Comparison of ENCODE assay signal across 29 cellular contexts in the genomic region with DNA sequence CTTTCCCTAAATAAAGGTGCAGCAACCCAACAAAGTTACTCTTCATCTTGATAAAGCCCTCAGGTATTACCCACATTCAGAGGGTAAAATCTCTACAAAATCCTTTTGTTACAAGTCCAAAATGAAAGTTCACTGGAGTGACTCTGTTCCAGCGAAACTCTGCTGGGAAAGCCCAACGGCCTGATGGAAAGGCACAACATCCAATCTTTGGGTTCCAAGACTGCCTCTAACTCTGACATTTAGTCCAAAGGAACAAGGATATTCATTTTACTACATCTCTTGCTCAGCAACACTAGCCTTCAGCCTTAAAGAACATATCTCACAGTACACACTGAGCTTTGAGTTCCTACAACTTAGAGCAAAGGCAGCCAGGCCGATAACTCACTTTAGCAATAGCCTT. TPM values are rescaled to one million over a fixed set of nuclear protein-coding genes. Genes with fewer than 3 reads are reported as not detected.
DNase-seq lines count a peak whose midpoint lies in the region; ATAC-seq, FAIRE-seq and TF ChIP-seq lines count a peak whose summit lies in the region.
"Had no signal": no experiment of that assay in that cellular context is flagged by ENCODE, and none has a peak within 500 bp of the region (broad histone marks: within the 10 kb centered on the region; RNA-seq: fewer than 3 reads in every experiment).

No MANE protein-coding gene starts in this region.

- H3K9me3 ChIP-seq in Panc1 (ENCODE audit: control insufficient read depth, insufficient read depth, low read depth, low read length), result no peaks in the 10 kb centered on the region
- no peaks in the 10 kb centered on the region for H3K9me3 ChIP-seq in keratinocyte (ENCODE audit: control insufficient read depth, low read depth, low read length)
- H3K9me3 ChIP-seq: testis had no signal

- H3K4me1 Mint-ChIP-seq in stimulated activated effector memory CD8-positive, alpha-beta T cell treated with anti-CD3 and anti-CD28 coated beads, Interleukin-12 subunit alpha, Interleukin-12 subunit beta, amount 100 ng/mL, for 72 hours, result peaks cover 41% of the 10 kb centered on the region
- H3K4me1 Mint-ChIP-seq in stimulated activated naive B cell treated with anti-CD40 and anti-IgM and Interleukin-4, amounts not matched to agents 10 μg/mL and 1 μg/mL and 100 μg/mL, for 72 hours, result no peaks in the 10 kb centered on the region

- POLR2A ChIA-PET in Panc1 (lab: Charles Lee), result no interaction called here

- peaks cover 2 to 6% of the 10 kb centered on the region in 2 donors for H3K27me3 Mint-ChIP-seq in stimulated activated naive B cell treated with anti-CD40 and anti-IgM and Interleukin-4, amounts not matched to agents 10 μg/mL and 1 μg/mL and 100 μg/mL, for 72 hours
- H3K27me3 Mint-ChIP-seq: activated naive CD8-positive, alpha-beta T cell treated with anti-CD3 and anti-CD28 coated beads, Interleukin-2, amount 50 U/mL, for 24 hours had no signal

- no peak overlapping the region for H3K9ac ChIP-seq in keratinocyte (ENCODE audit: control insufficient read depth, extremely low read depth, insufficient read depth, low read length)
- H3K9ac ChIP-seq: BLaER1 had no signal

- H3K4me1 ChIP-seq in ACC112 (ENCODE audit: control insufficient read depth, insufficient read depth, low read length, unreplicated experiment), result peaks cover 39% of the 10 kb centered on the region
- H3K4me1 ChIP-seq in Panc1 (ENCODE audit: control insufficient read depth, insufficient read depth, low read length), result peaks cover 44% of the 10 kb centered on the region
- H3K4me1 ChIP-seq in keratinocyte (ENCODE audit: control insufficient read depth, extremely low read depth, insufficient read depth, low read length), result peaks cover 28% of the 10 kb centered on the region

- H3K4me3 Mint-ChIP-seq in stimulated activated effector memory CD8-positive, alpha-beta T cell treated with anti-CD3 and anti-CD28 coated beads, Interleukin-12 subunit alpha, Interleukin-12 subunit beta, amount 100 ng/mL, for 72 hours, result no peak overlapping the region
- H3K4me3 Mint-ChIP-seq in stimulated activated naive B cell treated with anti-CD40 and anti-IgM and Interleukin-4, amounts not matched to agents 10 μg/mL and 1 μg/mL and 100 μg/mL, for 72 hours, result no peak overlapping the region
- H3K4me3 Mint-ChIP-seq: activated CD4-positive, alpha-beta T cell treated with anti-CD3 and anti-CD28 coated beads, Interleukin-2, amount 10 ng/mL, durations not matched to agents 24 days and 14 days; activated naive CD8-positive, alpha-beta T cell treated with anti-CD3 and anti-CD28 coated beads, Interleukin-2, amount 50 U/mL, for 24 hours; activated T-cell treated with anti-CD3 and anti-CD28 coated beads, Interleukin-2, amount 50 U/mL, for 4 hours had no signal

- H3K27ac ChIP-seq in ACC112 (ENCODE audit: low read depth, low read length) (peak overlapping the region; percentile 91), Panc1 (ENCODE audit: low read length) (peak overlapping the region; percentile 76; the same call in 1 of the 2 replicates), keratinocyte (ENCODE audit: control insufficient read depth, insufficient read depth, low read length) (peak overlapping the region; percentile 7)
- H3K27ac ChIP-seq: BLaER1 had no signal

- no peak for FAIRE-seq in keratinocyte (lab: Jason Lieb, UNC)
- FAIRE-seq: HTR-8/SVneo, kidney, small intestine had no signal

- in situ Hi-C loops in Panc1 (cut with HindIII; ENCODE audit: low pct_unique_long_range_greater_than_20kb, low sequenced_read_pairs), result no loop called here

- no TSS peak for BruUV-seq in Panc1 (replicated peaks; lab: Mats Ljungman, UMichigan)

- no peaks in the 10 kb centered on the region for H3K9me3 Mint-ChIP-seq in stimulated activated effector memory CD8-positive, alpha-beta T cell treated with anti-CD3 and anti-CD28 coated beads, Interleukin-12 subunit alpha, Interleukin-12 subunit beta, amount 100 ng/mL, for 72 hours
- H3K9me3 Mint-ChIP-seq in stimulated activated naive B cell treated with anti-CD40 and anti-IgM and Interleukin-4, amounts not matched to agents 10 μg/mL and 1 μg/mL and 100 μg/mL, for 72 hours, result no peaks in the 10 kb centered on the region
- H3K9me3 Mint-ChIP-seq: activated naive CD8-positive, alpha-beta T cell treated with anti-CD3 and anti-CD28 coated beads, Interleukin-2, amount 50 U/mL, for 24 hours; activated T-cell treated with anti-CD3 and anti-CD28 coated beads, Interleukin-2, amount 50 U/mL, for 4 hours had no signal

- H3K27me3 ChIP-seq in ACC112 (ENCODE audit: insufficient read depth, low read length) (no peaks in the 10 kb centered on the region), Panc1 (ENCODE audit: control insufficient read depth, insufficient read depth, low read length) (no peaks in the 10 kb centered on the region), keratinocyte (ENCODE audit: control insufficient read depth, extremely low read depth, insufficient read depth, low read length) (no peaks in the 10 kb centered on the region)
- H3K27me3 ChIP-seq: BLaER1, dorsolateral prefrontal cortex, SJSA1, testis had no signal

- no peaks in the 10 kb centered on the region for H3K9me1 ChIP-seq in keratinocyte (ENCODE audit: control insufficient read depth, extremely low read depth, insufficient read depth, low read length)

- dilution Hi-C loops in keratinocyte (cut with MboI; ENCODE audit: extremely low pct_ligation_motif_present, low sequenced_read_pairs), result no loop called here

- H3K36me3 ChIP-seq in ACC112 (ENCODE audit: insufficient read depth, low read length) (no peaks in the 10 kb centered on the region; the same call in 1 of the 2 replicates), Panc1 (ENCODE audit: control insufficient read depth, insufficient read depth, low read length) (no peaks in the 10 kb centered on the region), keratinocyte (ENCODE audit: control insufficient read depth in 2 of 2, extremely low read depth in 1 of 2, insufficient read depth in 2 of 2, low read length in 2 of 2) (no peaks in the 10 kb centered on the region)
- H3K36me3 ChIP-seq: BLaER1, SJSA1 had no signal

- intact Hi-C loops in Panc1 (cut with micrococcal nuclease; ENCODE audit: unreplicated experiment), result no loop called here

- H3K79me2 ChIP-seq in ACC112 (ENCODE audit: control insufficient read depth, insufficient read depth, low read length, unreplicated experiment) (peaks cover 19% of the 10 kb centered on the region), keratinocyte (ENCODE audit: control insufficient read depth, insufficient read depth, low read length) (no peaks in the 10 kb centered on the region)

- no peak overlapping the region for H3K4me3 ChIP-seq in ACC112 (ENCODE audit: low read depth, low read length)
- no peak overlapping the region for H3K4me3 ChIP-seq in Panc1 (ENCODE audit: low read depth in 2 of 2, low read length in 2 of 2)
- no peak overlapping the region for H3K4me3 ChIP-seq in keratinocyte (ENCODE audit: control insufficient read depth in 2 of 3, extremely low read depth in 1 of 3, insufficient read depth in 2 of 3, low read depth in 1 of 3, low read length in 3 of 3)
- H3K4me3 ChIP-seq: BLaER1, dorsolateral prefrontal cortex, SJSA1, testis had no signal

- peak overlapping the region; percentile 5 for H3K27ac Mint-ChIP-seq in stimulated activated effector memory CD8-positive, alpha-beta T cell treated with anti-CD3 and anti-CD28 coated beads, Interleukin-12 subunit alpha, Interleukin-12 subunit beta, amount 100 ng/mL, for 72 hours
- no peak overlapping the region for H3K27ac Mint-ChIP-seq in stimulated activated naive B cell treated with anti-CD40 and anti-IgM and Interleukin-4, amounts not matched to agents 10 μg/mL and 1 μg/mL and 100 μg/mL, for 72 hours
- H3K27ac Mint-ChIP-seq: activated CD4-positive, alpha-beta T cell treated with anti-CD3 and anti-CD28 coated beads, Interleukin-2, amount 10 ng/mL, durations not matched to agents 24 days and 14 days; activated naive CD8-positive, alpha-beta T cell treated with anti-CD3 and anti-CD28 coated beads, Interleukin-2, amount 50 U/mL, for 24 hours had no signal

- CTCF ChIA-PET in Panc1 (lab: Charles Lee), result interaction anchor here (0.5 kb wide), 1 partner anchor 40 kb away, joined by 6 read pairs; no protein-coding TSS in a partner anchor

- DNase-seq in Panc1 (ENCODE audit: low read depth, low spot score), result no peak
- DNase-seq in keratinocyte (ENCODE audit: low read depth, low spot score), result no peak
- DNase-seq in stimulated activated effector memory CD8-positive, alpha-beta T cell treated with anti-CD3 and anti-CD28 coated beads, Interleukin-12 subunit alpha, Interleukin-12 subunit beta, amount 100 ng/mL, for 72 hours (ENCODE audit: low spot score in 2 of 2), result no peak
- no peak for DNase-seq in NCI-H2029 (lab: John Stamatoyannopoulos, UW)
- DNase-seq in stimulated activated naive B cell treated with anti-CD40 and anti-IgM and Interleukin-4, amounts not matched to agents 10 μg/mL and 1 μg/mL and 100 μg/mL, for 72 hours, result no peak
- DNase-seq: activated CD4-positive, alpha-beta T cell treated with anti-CD3 and anti-CD28 coated beads, Interleukin-2, amount 10 ng/mL, durations not matched to agents 24 days and 14 days; activated naive CD8-positive, alpha-beta T cell treated with anti-CD3 and anti-CD28 coated beads, Interleukin-2, amount 50 U/mL, for 24 hours; activated T-cell treated with anti-CD3 and anti-CD28 coated beads, Interleukin-2, amount 50 U/mL, for 4 hours; cerebellar nuclear complex; dorsolateral prefrontal cortex; GDM1; glutamatergic neuron; KG1; kidney; MM.1S; NCI-H1417; NCI-H2081; NCI-H226; NCI-H748 treated with DMSO at 0.1 percent for 48 hours; nucleus accumbens; small intestine; stimulated activated CD4-positive, alpha-beta T cell treated with anti-CD3 and anti-CD28 coated beads, Interleukin-2, amount 100 ng/mL, for 24 hours; testis had no signal

- no peaks in the 10 kb centered on the region for H3K36me3 Mint-ChIP-seq in stimulated activated effector memory CD8-positive, alpha-beta T cell treated with anti-CD3 and anti-CD28 coated beads, Interleukin-12 subunit alpha, Interleukin-12 subunit beta, amount 100 ng/mL, for 72 hours
- no peaks in the 10 kb centered on the region for H3K36me3 Mint-ChIP-seq in stimulated activated naive B cell treated with anti-CD40 and anti-IgM and Interleukin-4, amounts not matched to agents 10 μg/mL and 1 μg/mL and 100 μg/mL, for 72 hours

- H2AFZ ChIP-seq in ACC112 (ENCODE audit: low read length, unreplicated experiment), result no peak overlapping the region
- H2AFZ ChIP-seq in keratinocyte (ENCODE audit: control insufficient read depth, low read length), result no peak overlapping the region

- no peaks in the 10 kb centered on the region for H4K20me1 ChIP-seq in keratinocyte (ENCODE audit: control insufficient read depth, extremely low read depth, insufficient read depth, low read length)
- H4K20me1 ChIP-seq: BLaER1 had no signal

- no peak overlapping the region for H3K4me2 ChIP-seq in keratinocyte (ENCODE audit: control insufficient read depth, extremely low read depth, insufficient read depth, low read depth, low read length)
- H3K4me2 ChIP-seq: BLaER1 had no signal

- ATAC-seq in Panc1, result no peak
- ATAC-seq in stimulated activated effector memory CD8-positive, alpha-beta T cell treated with anti-CD3 and anti-CD28 coated beads, Interleukin-12 subunit alpha, Interleukin-12 subunit beta, amount 100 ng/mL, for 72 hours, result no peak
- ATAC-seq in HG03469 (IDR thresholded peaks at IDR 0.05; ENCODE audit: unreplicated experiment), result no peak
- ATAC-seq in stimulated activated naive B cell treated with anti-CD40 and anti-IgM and Interleukin-4, amounts not matched to agents 10 μg/mL and 1 μg/mL and 100 μg/mL, for 72 hours (replicated peaks), result no peak
- ATAC-seq: activated naive CD8-positive, alpha-beta T cell treated with anti-CD3 and anti-CD28 coated beads, Interleukin-2, amount 50 U/mL, for 24 hours; activated T-cell treated with anti-CD3 and anti-CD28 coated beads, Interleukin-2, amount 50 U/mL, for 4 hours; HCT116 had no signal

- TF ChIP-seq CTCF in Panc1 (IDR thresholded peaks at IDR 0.05) (no peak), keratinocyte (optimal IDR thresholded peaks at IDR 0.05 in 1 of 3, IDR thresholded peaks at IDR 0.05 in 1 of 3, conservative IDR thresholded peaks at IDR 0.05 in 1 of 3; ENCODE audit: extremely low read depth in 1 of 3, insufficient read depth in 2 of 3, low read length in 3 of 3) (no peak)

RNA-seq across cellular contexts. Expression of gene TGFBR3, which starts 42.1 kb away (rescaled TPM):
- total RNA-seq in Panc1 (2021; ENCODE audit: unreplicated experiment), result 14.5 TPM
- polyA plus RNA-seq in Panc1 (2012; ENCODE audit: insufficient read length), result 4.3 TPM
- polyA plus RNA-seq in keratinocyte, result 0.66 to 1.2 TPM (median 0.99 TPM) in 3 replicates
- polyA plus RNA-seq in keratinocyte (2011; ENCODE audit: low read depth), result 0.81 TPM
- 0.40 and 0.62 TPM in 2 replicates for polyA plus RNA-seq in keratinocyte (2011; cell fraction: cytosol; rRNA removed)
- 1.3 and 1.4 TPM in 2 replicates for polyA plus RNA-seq in keratinocyte (2011; cell fraction: nucleus; rRNA removed)
- polyA plus RNA-seq in keratinocyte (2012; ENCODE audit: low replicate concordance), result 0.80 and 1.0 TPM in 2 replicates
- 2.9 to 5.8 TPM (median 3.9 TPM) in 3 replicates for polyA minus RNA-seq in keratinocyte
- 0.96 TPM for polyA minus RNA-seq in keratinocyte (2011; cell fraction: cytosol; rRNA and poly(A)+ RNA removed)
- polyA minus RNA-seq in keratinocyte (2011; cell fraction: nucleus; rRNA and poly(A)+ RNA removed), result 1.8 and 2.2 TPM in 2 replicates

Comparison
In these comparisons a context has a peak if more than half of its experiments do, and no peak if none do; other contexts are left out.
1. H3K27ac ChIP-seq: peak in every context shown above with its lines; median percentile 91 in ACC112; 76 in Panc1; 7 in keratinocyte.